ENCODE assay signal across 24 cellular contexts in genomic region chr6:33977606-33978438, GRCh38.
DNase-seq lines count a peak whose midpoint lies in the region; ATAC-seq and TF ChIP-seq lines count a peak whose summit lies in the region.
"Had no signal": no experiment of that assay in that cellular context is flagged by ENCODE, and none has a peak within 500 bp of the region (broad histone marks: within the 10 kb centered on the region; RNA-seq: fewer than 3 reads in every experiment).

No MANE protein-coding gene starts in this region.

- intact Hi-C loops in left colon (cut with DNase I, micrococcal nuclease) (no loop called here), Calu3 (cut with micrococcal nuclease; ENCODE audit: unreplicated experiment) (no loop called here)

- H3K36me3 Mint-ChIP-seq in activated T-cell treated with anti-CD3 and anti-CD28 coated beads, Interleukin-2, amount 50 U/mL, for 24 hours (ENCODE audit: low read depth): no peaks in the 10 kb centered on the region
- no peaks in the 10 kb centered on the region for H3K36me3 Mint-ChIP-seq in activated T-cell treated with anti-CD3 and anti-CD28 coated beads, Interleukin-2, amount 50 U/mL, for 4 hours (ENCODE audit: insufficient read depth)
- H3K36me3 Mint-ChIP-seq in type B pancreatic cell (no peaks in the 10 kb centered on the region), Calu3 (ENCODE audit: insufficient read depth, unreplicated experiment) (no peaks in the 10 kb centered on the region)
- H3K36me3 Mint-ChIP-seq: WTC11 had no signal

- no peaks in the 10 kb centered on the region for H3K36me3 ChIP-seq in WERI-Rb-1
- H3K36me3 ChIP-seq: BLaER1, neutrophil had no signal

- TF ChIP-seq CTCF in WERI-Rb-1 (IDR thresholded peaks at IDR 0.05; ENCODE audit: low read depth, low read length): no peak
- TF ChIP-seq CTCF in type B pancreatic cell (conservative IDR thresholded peaks at IDR 0.05): no peak
- no peak for TF ChIP-seq CTCF in Calu3 (IDR thresholded peaks at IDR 0.05; ENCODE audit: unreplicated experiment)

- H3K4me1 Mint-ChIP-seq in activated T-cell treated with anti-CD3 and anti-CD28 coated beads, Interleukin-2, amount 50 U/mL, for 24 hours (ENCODE audit: low read depth): peaks cover 4% of the 10 kb centered on the region
- H3K4me1 Mint-ChIP-seq in activated T-cell treated with anti-CD3 and anti-CD28 coated beads, Interleukin-2, amount 50 U/mL, for 4 hours (ENCODE audit: low read depth): peaks cover 6% of the 10 kb centered on the region
- H3K4me1 Mint-ChIP-seq in type B pancreatic cell (ENCODE audit: unreplicated experiment) (peaks cover 16% of the 10 kb centered on the region), Calu3 (ENCODE audit: low read depth, unreplicated experiment) (no peaks in the 10 kb centered on the region)

- no peaks in the 10 kb centered on the region for H3K27me3 ChIP-seq in WERI-Rb-1 (ENCODE audit: insufficient read depth, low read depth, severe bottlenecking)
- H3K27me3 ChIP-seq: BLaER1 had no signal

- peak; percentile 22 for DNase-seq in activated T-cell treated with anti-CD3 and anti-CD28 coated beads, Interleukin-2, amount 50 U/mL, for 24 hours
- DNase-seq in activated T-cell treated with anti-CD3 and anti-CD28 coated beads, Interleukin-2, amount 50 U/mL, for 4 hours: no peak
- DNase-seq in WERI-Rb-1 (peak; percentile 17), left colon (peak; percentile 0 to 26), type B pancreatic cell (ENCODE audit: extremely low spot score, unreplicated experiment) (peak; percentile 50), EL (no peak), amniotic stem cell (lab: John Stamatoyannopoulos, UW) (no peak), Calu3 (no peak)
- DNase-seq: activated CD4-positive, alpha-beta T cell treated with anti-CD3 and anti-CD28 coated beads, Interleukin-2, amount 50 U/mL, for 48 hours; activated naive CD4-positive, alpha-beta T cell; COR-L47; dermis blood vessel endothelial cell; DND-41; IMR-90; mammary epithelial cell; NCI-H1105; NCI-H2029; NCI-H226; NCI-H774; stimulated activated CD4-positive, alpha-beta T cell treated with anti-CD3 and anti-CD28 coated beads, Interleukin-1b, Interleukin-23, amount 100 ng/mL, for 48 hours had no signal

- no peak overlapping the region for H3K4me3 Mint-ChIP-seq in activated T-cell treated with anti-CD3 and anti-CD28 coated beads, Interleukin-2, amount 50 U/mL, for 24 hours
- H3K4me3 Mint-ChIP-seq in activated T-cell treated with anti-CD3 and anti-CD28 coated beads, Interleukin-2, amount 50 U/mL, for 4 hours: no peak overlapping the region
- no peak overlapping the region for H3K4me3 Mint-ChIP-seq in type B pancreatic cell
- H3K4me3 Mint-ChIP-seq in Calu3 (ENCODE audit: low read depth, unreplicated experiment): no peak overlapping the region

- H3K4me3 ChIP-seq in WERI-Rb-1 (ENCODE audit: low read depth, low read length): no peak overlapping the region
- H3K4me3 ChIP-seq: BLaER1, skin epidermis had no signal

- H3K9me3 ChIP-seq in WERI-Rb-1 (ENCODE audit: severe bottlenecking): no peaks in the 10 kb centered on the region
- H3K9me3 ChIP-seq: BLaER1, neutrophil had no signal

- CTCF ChIA-PET in Calu3 (lab: Charles Lee): no interaction called here

- H3K9me3 Mint-ChIP-seq in activated T-cell treated with anti-CD3 and anti-CD28 coated beads, Interleukin-2, amount 50 U/mL, for 24 hours: no peaks in the 10 kb centered on the region
- no peaks in the 10 kb centered on the region for H3K9me3 Mint-ChIP-seq in activated T-cell treated with anti-CD3 and anti-CD28 coated beads, Interleukin-2, amount 50 U/mL, for 4 hours
- no peaks in the 10 kb centered on the region for H3K9me3 Mint-ChIP-seq in type B pancreatic cell
- no peaks in the 10 kb centered on the region for H3K9me3 Mint-ChIP-seq in Calu3 (ENCODE audit: low read depth, unreplicated experiment)
- H3K9me3 Mint-ChIP-seq: WTC11 had no signal

- peaks cover 27% of the 10 kb centered on the region for H3K27me3 Mint-ChIP-seq in activated T-cell treated with anti-CD3 and anti-CD28 coated beads, Interleukin-2, amount 50 U/mL, for 24 hours
- peaks cover 23% of the 10 kb centered on the region for H3K27me3 Mint-ChIP-seq in activated T-cell treated with anti-CD3 and anti-CD28 coated beads, Interleukin-2, amount 50 U/mL, for 4 hours (ENCODE audit: low read depth)
- H3K27me3 Mint-ChIP-seq in type B pancreatic cell (peaks cover 40% of the 10 kb centered on the region), Calu3 (ENCODE audit: unreplicated experiment) (peaks cover 72% of the 10 kb centered on the region)

- no peak overlapping the region for H3K27ac Mint-ChIP-seq in activated T-cell treated with anti-CD3 and anti-CD28 coated beads, Interleukin-2, amount 50 U/mL, for 24 hours
- no peak overlapping the region for H3K27ac Mint-ChIP-seq in type B pancreatic cell
- no peak overlapping the region for H3K27ac Mint-ChIP-seq in Calu3 (ENCODE audit: unreplicated experiment)
- H3K27ac Mint-ChIP-seq: WTC11 had no signal

- BruUV-seq in Calu3 (replicated peaks; lab: Mats Ljungman, UMichigan): no TSS peak

- ATAC-seq in activated T-cell treated with anti-CD3 and anti-CD28 coated beads, Interleukin-2, amount 50 U/mL, for 4 hours: no peak
- no peak for ATAC-seq in left colon
- ATAC-seq: WTC11 had no signal

- no peak overlapping the region for H3K27ac ChIP-seq in WERI-Rb-1
- H3K27ac ChIP-seq: BLaER1, neutrophil, skin epidermis had no signal

Comparison
In these comparisons a context has a peak if more than half of its experiments do, and no peak if none do; other contexts are left out.
1. DNase-seq: peak in activated T-cell treated with anti-CD3 and anti-CD28 coated beads, Interleukin-2, amount 50 U/mL, for 24 hours (single experiment), WERI-Rb-1 (single experiment), left colon (2 of 2) and type B pancreatic cell (single experiment); none in activated T-cell treated with anti-CD3 and anti-CD28 coated beads, Interleukin-2, amount 50 U/mL, for 4 hours (single experiment), EL (single experiment), amniotic stem cell (single experiment) and Calu3 (single experiment).